ENCODE assay signal across 16 cellular contexts in the genomic region with DNA sequence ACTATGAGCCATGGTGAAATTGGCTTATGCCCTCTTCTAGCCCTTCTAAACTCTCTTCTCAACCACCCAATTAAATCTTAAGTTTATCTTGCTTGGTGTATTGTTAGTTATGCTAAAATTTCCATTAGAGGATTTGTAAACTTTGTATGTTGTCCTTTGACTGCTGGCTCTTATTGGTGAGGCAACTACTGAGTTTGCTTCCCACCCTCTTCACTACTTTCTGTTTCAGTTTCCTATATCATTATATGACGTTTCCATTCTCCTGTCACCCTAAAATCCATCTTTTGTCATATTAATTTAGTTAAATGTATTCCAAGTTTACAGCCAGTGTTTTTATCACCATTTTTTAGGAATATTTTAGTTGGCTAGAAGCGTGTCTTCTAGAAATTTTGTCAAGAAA.
"Had no signal": no experiment of that assay in that cellular context is flagged by ENCODE, and none has a peak within 500 bp of the region (broad histone marks: within the 10 kb centered on the region; RNA-seq: fewer than 3 reads in every experiment).

No MANE protein-coding gene starts in this region.

- DNase-seq: activated B cell treated with CpG ODN at 0.5 μM for 24 hours; activated CD4-positive, alpha-beta T cell treated with anti-CD3 and anti-CD28 coated beads for 48 hours; activated naive CD4-positive, alpha-beta T cell treated with Interleukin-2 at 50 U/mL for 16 hours; dorsolateral prefrontal cortex; erythroblast; gastrocnemius medialis; heart left ventricle; immature natural killer cell; mesendoderm; retina; stimulated activated naive B cell treated with anti-CD40 and anti-IgM and Interleukin-4, amounts not matched to agents 10 μg/mL and 1 μg/mL and 100 μg/mL, for 72 hours; uterus had no signal

- H3K4me1 ChIP-seq: gastrocnemius medialis, heart left ventricle, tibial artery, uterus had no signal

- H3K27me3 ChIP-seq: cardiac muscle cell, gastrocnemius medialis, heart left ventricle, tibial artery, uterus had no signal

- H3K4me3 ChIP-seq: cardiac muscle cell, dorsolateral prefrontal cortex, gastrocnemius medialis, heart left ventricle, tibial artery, uterus had no signal

- H3K36me3 ChIP-seq: cardiac muscle cell, gastrocnemius medialis, heart left ventricle, tibial artery, uterus had no signal

- H3K27ac ChIP-seq: cardiac muscle cell, dorsolateral prefrontal cortex, gastrocnemius medialis, heart left ventricle, tibial artery, uterus had no signal

- H3K9me3 ChIP-seq: gastrocnemius medialis, heart left ventricle, tibial artery, uterus had no signal

- FAIRE-seq: TTC549 had no signal

- ATAC-seq: gastrocnemius medialis; heart left ventricle; natural killer cell treated with Interleukin-12 subunit alpha and Interleukin-12 subunit beta and Interleukin-15 and Interleukin-18, amount 100 ng/mL, for 72 hours had no signal
